ENCODE assay signal across 21 cellular contexts in the genomic region with DNA sequence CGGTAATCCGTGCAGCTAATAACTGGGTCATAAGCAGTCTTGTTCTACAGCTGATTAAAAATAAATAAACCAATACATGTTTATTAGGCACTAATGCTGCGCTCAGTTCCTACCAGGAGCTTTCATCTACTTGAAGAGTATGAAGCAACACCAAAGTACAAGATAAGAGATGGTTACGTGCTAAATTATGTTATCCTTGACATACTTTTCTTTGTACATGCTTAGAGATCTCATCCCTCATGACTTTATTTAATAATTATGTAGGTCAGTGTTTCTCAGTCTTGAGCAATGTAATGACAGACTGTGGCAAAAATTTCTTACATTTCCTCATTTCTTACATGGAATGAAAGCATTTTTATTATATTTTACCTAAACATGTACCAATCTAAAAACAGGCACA. TPM values are rescaled to one million over a fixed set of nuclear protein-coding genes. Genes with fewer than 3 reads are reported as not detected.
DNase-seq lines count a peak whose midpoint lies in the region; ATAC-seq, FAIRE-seq and TF ChIP-seq lines count a peak whose summit lies in the region.
"Had no signal": no experiment of that assay in that cellular context is flagged by ENCODE, and none has a peak within 500 bp of the region (broad histone marks: within the 10 kb centered on the region; RNA-seq: fewer than 3 reads in every experiment).

No MANE protein-coding gene starts in this region.

- no peaks in the 10 kb centered on the region for H3K79me2 ChIP-seq in HCT116 (ENCODE audit: insufficient read depth, low read length)

- 37 to 48% (median 40%) methylated on average over 4 of the region's 4 CpGs for WGBS in adrenal gland, 4 donors
- 77 to 80% methylated on average over 4 of the region's 4 CpGs for WGBS in testis, 2 donors

- H3K36me3 ChIP-seq in HCT116 (ENCODE audit: control insufficient read depth in 1 of 2, insufficient read depth in 2 of 2, low read length in 2 of 2), result no peaks in the 10 kb centered on the region
- no peaks in the 10 kb centered on the region for H3K36me3 ChIP-seq in adrenal gland (replicated peaks in 1 of 2)
- no peaks in the 10 kb centered on the region for H3K36me3 ChIP-seq in testis (ENCODE audit: low read depth, missing control alignments)
- H3K36me3 ChIP-seq in A673 (ENCODE audit: insufficient read depth, low read length, poor library complexity, severe bottlenecking), result no peaks in the 10 kb centered on the region
- H3K36me3 ChIP-seq: cardiac muscle cell, esophagus muscularis mucosa, heart right ventricle, stomach, uterus had no signal

- peak overlapping the region; percentile 45; the same call in 1 of the 2 replicates for H3K4me2 ChIP-seq in HCT116 (ENCODE audit: low read length)

- H3K27me3 Mint-ChIP-seq in Calu3 (ENCODE audit: unreplicated experiment), result no peaks in the 10 kb centered on the region
- H3K27me3 Mint-ChIP-seq: activated naive CD8-positive, alpha-beta T cell treated with anti-CD3 and anti-CD28 coated beads for 36 hours; activated T-cell treated with anti-CD3 and anti-CD28 coated beads, Interleukin-2, amount 50 U/mL, for 24 hours had no signal

- H3K4me1 ChIP-seq in HCT116 (ENCODE audit: control insufficient read depth in 1 of 2, insufficient read depth in 2 of 2, low read length in 2 of 2), result peaks cover 3 to 12% of the 10 kb centered on the region in 2 experiments; a peak in 3 of 4 replicates
- peaks cover 15 to 40% of the 10 kb centered on the region in 2 donors for H3K4me1 ChIP-seq in adrenal gland (replicated peaks in 1 of 2)
- H3K4me1 ChIP-seq in testis, result no peaks in the 10 kb centered on the region
- peaks cover 24% of the 10 kb centered on the region for H3K4me1 ChIP-seq in A673 (ENCODE audit: insufficient read depth, low read length, poor library complexity, severe bottlenecking)
- H3K4me1 ChIP-seq: esophagus muscularis mucosa, uterus had no signal

- no peak for TF ChIP-seq RAD21 in HCT116 (IDR thresholded peaks at IDR 0.05; ENCODE audit: low read depth)

- BruUV-seq in Calu3 (replicated peaks; lab: Mats Ljungman, UMichigan) (no TSS peak), HCT116 (replicated peaks; lab: Mats Ljungman, UMichigan) (no TSS peak), A673 (replicated peaks; lab: Mats Ljungman, UMichigan) (no TSS peak)

- H3K27me3 ChIP-seq in HCT116 (ENCODE audit: insufficient read depth, low read length) (no peaks in the 10 kb centered on the region), adrenal gland (no peaks in the 10 kb centered on the region), testis (no peaks in the 10 kb centered on the region), A673 (replicated peaks; ENCODE audit: insufficient read depth, low read depth, low read length, poor library complexity) (no peaks in the 10 kb centered on the region)
- H3K27me3 ChIP-seq: cardiac muscle cell, esophagus muscularis mucosa, heart right ventricle, stomach, uterus had no signal

- H3K36me3 Mint-ChIP-seq in Calu3 (ENCODE audit: insufficient read depth, unreplicated experiment), result no peaks in the 10 kb centered on the region
- H3K36me3 Mint-ChIP-seq: activated naive CD8-positive, alpha-beta T cell treated with anti-CD3 and anti-CD28 coated beads for 36 hours; CD8-positive, alpha-beta memory T cell; naive thymus-derived CD8-positive, alpha-beta T cell had no signal

- H3K27ac ChIP-seq in HCT116 (ENCODE audit: low read depth, low read length) (no peak overlapping the region), adrenal gland (peak overlapping the region; percentile 47 to 83 (median 73)), testis (no peak overlapping the region), A673 (ENCODE audit: low read depth, low read length, poor library complexity, severe bottlenecking) (no peak overlapping the region)
- H3K27ac ChIP-seq: cardiac muscle cell, esophagus muscularis mucosa, heart right ventricle, uterus had no signal

- no peak for FAIRE-seq in urothelium cell line (lab: Jason Lieb, UNC)

- H3K27ac Mint-ChIP-seq in Calu3 (ENCODE audit: unreplicated experiment), result peak overlapping the region; percentile 74
- H3K27ac Mint-ChIP-seq: activated CD4-positive, alpha-beta memory T cell treated with anti-CD3 and anti-CD28 coated beads, Interleukin-2, amount 10 ng/mL, durations not matched to agents 7 days and 5 days; activated naive CD8-positive, alpha-beta T cell treated with anti-CD3 and anti-CD28 coated beads for 36 hours; activated T-cell treated with anti-CD3 and anti-CD28 coated beads, Interleukin-2, amount 50 U/mL, for 24 hours; CD8-positive, alpha-beta memory T cell; naive thymus-derived CD8-positive, alpha-beta T cell had no signal

- peaks cover 6% of the 10 kb centered on the region for H3K9me3 Mint-ChIP-seq in Calu3 (ENCODE audit: low read depth, unreplicated experiment)

- H4K20me1 ChIP-seq in HCT116 (ENCODE audit: insufficient read depth), result no peaks in the 10 kb centered on the region

- peaks cover 42% of the 10 kb centered on the region for H3K4me1 Mint-ChIP-seq in Calu3 (ENCODE audit: low read depth, unreplicated experiment)
- H3K4me1 Mint-ChIP-seq: CD8-positive, alpha-beta memory T cell had no signal

- H3K9ac ChIP-seq in HCT116 (ENCODE audit: low read length), result no peak overlapping the region

- CTCF ChIA-PET in Calu3 (lab: Charles Lee), result interaction anchor here (0.6 to 1.7 kb wide), 6 partner anchors 18 to 56 kb away, joined by 3 to 7 read pairs (median 4); partner anchors contain the start of gene COBLL1
- CTCF ChIA-PET in HCT116 (lab: Charles Lee), result interaction anchor here (1.5 kb wide), 1 partner anchor 20 kb away, joined by 5 read pairs; no protein-coding TSS in a partner anchor
- CTCF ChIA-PET in A673 (lab: Charles Lee), result no interaction called here

- peak overlapping the region; percentile 97 for H2AFZ ChIP-seq in HCT116 (ENCODE audit: low read depth, low read length, poor library complexity, severe bottlenecking)

- TF ChIP-seq CTCF in Calu3 (IDR thresholded peaks at IDR 0.05; ENCODE audit: unreplicated experiment) (no peak), HCT116 (IDR thresholded peaks at IDR 0.05 in 2 of 3, conservative IDR thresholded peaks at IDR 0.05 in 1 of 3; ENCODE audit: borderline replicate concordance in 1 of 3, insufficient read depth in 1 of 3, low read depth in 2 of 3, low read length in 2 of 3) (no peak), adrenal gland (IDR thresholded peaks at IDR 0.05) (no peak), fibroblast of the aortic adventitia (IDR thresholded peaks at IDR 0.05; ENCODE audit: insufficient read depth, low read length) (no peak), testis (IDR thresholded peaks at IDR 0.05) (no peak), A673 (conservative IDR thresholded peaks at IDR 0.05; ENCODE audit: low read depth, low read length) (no peak)

- H3K9me2 ChIP-seq in HCT116 (ENCODE audit: insufficient read depth), result no peaks in the 10 kb centered on the region

- RAD21 ChIA-PET in HCT116 (lab: Charles Lee; ENCODE audit: low non-redundant PET in 1 of 2, low total read pairs in 2 of 2, uncharacterized antibody in 2 of 2, unreplicated experiment in 2 of 2), result no interaction called here

- H3K9me3 ChIP-seq in HCT116 (ENCODE audit: control insufficient read depth in 1 of 2, insufficient read depth in 1 of 2, low read depth in 1 of 2, low read length in 2 of 2), result no peaks in the 10 kb centered on the region
- no peaks in the 10 kb centered on the region for H3K9me3 ChIP-seq in adrenal gland (replicated peaks in 1 of 3)
- no peaks in the 10 kb centered on the region for H3K9me3 ChIP-seq in testis
- no peaks in the 10 kb centered on the region for H3K9me3 ChIP-seq in A673 (ENCODE audit: low read depth, low read length, poor library complexity, severe bottlenecking)
- H3K9me3 ChIP-seq: esophagus muscularis mucosa, heart right ventricle, stomach, uterus had no signal

- DNase-seq in Calu3 (no peak), HCT116 (ENCODE audit: low read depth, low spot score) (no peak), adrenal gland (peak in 2 of 7 donors; percentile 23 to 60), fibroblast of the aortic adventitia (ENCODE audit: low read depth) (peak; percentile 46), testis (no peak), urothelium cell line (ENCODE audit: low spot score) (no peak), A673 (ENCODE audit: low spot score) (no peak)
- DNase-seq: activated CD4-positive, alpha-beta memory T cell treated with anti-CD3 and anti-CD28 coated beads, Interleukin-2, amount 10 ng/mL, durations not matched to agents 7 days and 5 days; activated naive CD8-positive, alpha-beta T cell treated with anti-CD3 and anti-CD28 coated beads for 36 hours; activated T-cell treated with anti-CD3 and anti-CD28 coated beads, Interleukin-2, amount 50 U/mL, for 24 hours; CD8-positive, alpha-beta memory T cell; heart right ventricle; naive thymus-derived CD8-positive, alpha-beta T cell; NCI-H2227 treated with DMSO at 0.1 percent for 48 hours; stimulated activated CD4-positive, alpha-beta T cell treated with anti-CD3 and anti-CD28 coated beads, Interleukin-2, amount 100 ng/mL, for 48 hours; stomach; uterus had no signal

- POLR2A ChIA-PET in HCT116 (lab: Charles Lee), result no interaction called here
- POLR2A ChIA-PET in A673 (lab: Charles Lee; ENCODE audit: low non-redundant PET), result no interaction called here

- TF ChIP-seq POLR2A in HCT116 (IDR thresholded peaks at IDR 0.05; ENCODE audit: borderline replicate concordance, extremely low read depth, insufficient read depth, insufficient read length), result no peak
- TF ChIP-seq POLR2A in adrenal gland (IDR thresholded peaks at IDR 0.05), result no peak
- no peak for TF ChIP-seq POLR2A in testis (IDR thresholded peaks at IDR 0.05)

- intact Hi-C loops in Calu3 (cut with micrococcal nuclease; ENCODE audit: unreplicated experiment) (no loop called here), HCT116 (cut with micrococcal nuclease) (loop anchor here (5.0 kb wide), 1 partner anchor 54 kb away; the partner anchor contains the start of gene COBLL1), adrenal gland (cut with DNase I) (no loop called here), testis (cut with DNase I; ENCODE audit: low total_unique reads) (no loop called here), A673 (cut with micrococcal nuclease; ENCODE audit: unreplicated experiment) (loop anchor here (5.0 kb wide), 1 partner anchor 54 kb away; the partner anchor contains the start of gene COBLL1)

- H3K4me3 ChIP-seq in HCT116 (replicated peaks in 1 of 2; ENCODE audit: low read depth in 1 of 2, low read length in 2 of 2) (no peak overlapping the region), adrenal gland (no peak overlapping the region), fibroblast of the aortic adventitia (ENCODE audit: low read depth, low read length) (no peak overlapping the region), testis (no peak overlapping the region), A673 (ENCODE audit: low read depth, low read length, poor library complexity, severe bottlenecking) (no peak overlapping the region)
- H3K4me3 ChIP-seq: cardiac muscle cell, esophagus muscularis mucosa, heart right ventricle, lung, stomach, uterus had no signal

- ATAC-seq in HCT116, result peak; percentile 14; the same call in 1 of the 2 replicates
- no peak for ATAC-seq in HG02759 (IDR thresholded peaks at IDR 0.05; ENCODE audit: unreplicated experiment)
- ATAC-seq: heart right ventricle; naive thymus-derived CD8-positive, alpha-beta T cell had no signal

- no peak overlapping the region for H3K4me3 Mint-ChIP-seq in Calu3 (ENCODE audit: low read depth, unreplicated experiment)
- H3K4me3 Mint-ChIP-seq: activated CD4-positive, alpha-beta memory T cell treated with anti-CD3 and anti-CD28 coated beads, Interleukin-2, amount 10 ng/mL, durations not matched to agents 7 days and 5 days; activated naive CD8-positive, alpha-beta T cell treated with anti-CD3 and anti-CD28 coated beads for 36 hours; activated T-cell treated with anti-CD3 and anti-CD28 coated beads, Interleukin-2, amount 50 U/mL, for 24 hours; CD8-positive, alpha-beta memory T cell; naive thymus-derived CD8-positive, alpha-beta T cell had no signal

RNA-seq across cellular contexts. Expression of gene COBLL1, which starts 54.6 kb away (rescaled TPM):
- total RNA-seq in Calu3 (2022) (44.9 and 56.9 TPM in 2 replicates), HCT116 (2021; ENCODE audit: unreplicated experiment) (3.6 TPM), adrenal gland (100 to 1,000 TPM; 133 to 365 (median 234) TPM), fibroblast of the aortic adventitia (ENCODE audit: low replicate concordance) (18.4 and 25.3 TPM in 2 replicates), testis (10 to 100 TPM; 14.5 to 17.3 TPM), A673 (2021) (4.2 and 6.6 TPM in 2 replicates)
- polyA plus RNA-seq in HCT116 (2012), result 1.4 and 2.0 TPM in 2 replicates
- polyA plus RNA-seq in adrenal gland (100 to 1,000 TPM in 1 of 3 donors, 10 to 100 TPM in 2; 25.8 to 212 (median 26.1) TPM), testis (ENCODE audit: insufficient read depth, low read depth, low replicate concordance) (5.4 TPM)
- total RNA-seq: activated CD4-positive, alpha-beta memory T cell treated with anti-CD3 and anti-CD28 coated beads, Interleukin-2, amount 10 ng/mL, durations not matched to agents 7 days and 5 days; CD8-positive, alpha-beta memory T cell had no signal
- polyA plus RNA-seq: CD8-positive, alpha-beta memory T cell had no signal

RNA-seq across cellular contexts. Expression of gene SLC38A11, which starts 59.1 kb away (rescaled TPM):
- total RNA-seq in Calu3 (2022), result 0.57 and 1.6 TPM in 2 replicates
- not detected for total RNA-seq in HCT116 (2021; ENCODE audit: unreplicated experiment)
- polyA plus RNA-seq in HCT116 (2012), result not detected in 2 replicates
- 10 to 100 TPM in 1 of 8 donors, 1 to 10 TPM in 1, under 1 TPM in 4, not detected in 2; 0.61 to 14.9 (median 0.82) TPM for total RNA-seq in adrenal gland
- 10 to 100 TPM in 2 of 3 donors, 1 to 10 TPM in 1; 3.2 to 36.9 (median 14.6) TPM for polyA plus RNA-seq in adrenal gland
- 0.45 TPM in 1 of 2 replicates, not detected in the other for total RNA-seq in fibroblast of the aortic adventitia (ENCODE audit: low replicate concordance)
- 1 to 10 TPM; 1.2 to 5.9 TPM for total RNA-seq in testis
- polyA plus RNA-seq in testis (ENCODE audit: insufficient read depth, low read depth, low replicate concordance), result 0.58 TPM
- not detected in 2 replicates for total RNA-seq in A673 (2021)
- total RNA-seq: activated CD4-positive, alpha-beta memory T cell treated with anti-CD3 and anti-CD28 coated beads, Interleukin-2, amount 10 ng/mL, durations not matched to agents 7 days and 5 days; activated naive CD8-positive, alpha-beta T cell treated with anti-CD3 and anti-CD28 coated beads for 36 hours; cardiac muscle cell; CD8-positive, alpha-beta memory T cell had no signal
- polyA plus RNA-seq: cardiac muscle cell; CD8-positive, alpha-beta memory T cell; naive thymus-derived CD8-positive, alpha-beta T cell had no signal

Comparison
In these comparisons a context has a peak if more than half of its experiments do, and no peak if none do; other contexts are left out.
1. H3K27ac ChIP-seq: peak in adrenal gland (5 of 5); none in HCT116 (single experiment), testis (0 of 2) and A673 (single experiment).
2. intact Hi-C loops: an anchor here in HCT116 (5.0 kb wide) and A673 (5.0 kb wide); none called in Calu3, adrenal gland and testis.